In the genomic region with DNA sequence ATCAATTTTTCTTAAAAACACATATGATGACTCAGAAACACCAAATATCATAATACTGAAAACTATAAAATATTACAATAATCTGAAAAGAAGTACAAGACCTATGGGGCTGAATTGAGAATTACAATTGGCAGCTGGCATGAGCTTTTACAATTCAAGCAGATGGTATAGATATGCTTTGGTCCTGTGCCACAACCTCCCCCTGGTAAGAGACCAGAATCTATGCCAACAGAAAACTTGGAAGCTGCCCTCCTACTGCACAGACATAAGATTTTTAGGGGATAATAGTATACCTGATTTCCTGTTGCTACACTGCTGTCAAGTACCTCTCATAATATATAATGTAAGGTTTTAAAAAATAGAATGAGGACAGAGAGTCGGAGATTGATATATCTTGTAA, we compare ENCODE assay signal across 30 cellular contexts. TPM values are rescaled to one million over a fixed set of nuclear protein-coding genes. Genes with fewer than 3 reads are reported as not detected.
"Had no signal": no experiment of that assay in that cellular context is flagged by ENCODE, and none has a peak within 500 bp of the region (broad histone marks: within the 10 kb centered on the region; RNA-seq: fewer than 3 reads in every experiment).

No MANE protein-coding gene starts in this region.

- DNase-seq: activated CD4-positive, alpha-beta T cell treated with anti-CD3 and anti-CD28 coated beads for 4 hours; activated CD4-positive, alpha-beta T cell treated with anti-CD3 and anti-CD28 coated beads, Interleukin-2, amount 50 U/mL, for 4 hours; activated effector memory CD4-positive, alpha-beta T cell treated with Interleukin-2 at 50 U/mL for 16 hours; activated naive CD4-positive, alpha-beta T cell treated with Interleukin-2 at 50 U/mL for 16 hours; activated T-cell treated with anti-CD3 and anti-CD28 coated beads for 4 hours; anterior cingulate cortex; cerebellar nuclear complex; hippocampal formation; left cardiac atrium; mammary epithelial cell; stimulated activated CD4-positive, alpha-beta T cell treated with anti-CD3 and anti-CD28 coated beads, Interleukin-12 subunit alpha, Interleukin-12 subunit beta, amount 100 ng/mL, for 4 hours; stimulated activated CD4-positive, alpha-beta T cell treated with anti-CD3 and anti-CD28 coated beads, Interleukin-4, amount 100 ng/mL, for 1 hour; stimulated activated naive CD8-positive, alpha-beta T cell treated with anti-CD3 and anti-CD28 coated beads, Interleukin-15, Interleukin-2, amounts not matched to agents 100 U/mL and 50 U/mL, for 24 hours; T-helper 9 cell; testis; transverse colon had no signal

- FAIRE-seq: bronchial epithelial cell, endothelial cell of umbilical vein, keratinocyte, TTC549 had no signal

- H3K9me3 ChIP-seq: testis, transverse colon had no signal

- H3K27ac ChIP-seq: coronary artery, gastroesophageal sphincter, skin epidermis, testis, transverse colon, VCaP had no signal

- ATAC-seq: gastroesophageal sphincter; left cardiac atrium; sciatic nerve; stimulated activated naive CD8-positive, alpha-beta T cell treated with anti-CD3 and anti-CD28 coated beads, Interleukin-15, Interleukin-2, amounts not matched to agents 100 U/mL and 50 U/mL, for 24 hours had no signal

- H3K36me3 ChIP-seq: gastroesophageal sphincter, transverse colon had no signal

- H3K4me3 ChIP-seq: coronary artery, gastroesophageal sphincter, skin epidermis, testis, transverse colon had no signal

- H3K27me3 ChIP-seq: gastroesophageal sphincter, testis, transverse colon had no signal

- H3K4me1 ChIP-seq: gastroesophageal sphincter, testis, transverse colon had no signal

RNA-seq across cellular contexts. Expression of a gene that starts 46.8 kb away (rescaled TPM):
- total RNA-seq: bronchial epithelial cell, endothelial cell of umbilical vein, fibroblast of lung, fibroblast of villous mesenchyme, mammary epithelial cell, mucosa of gallbladder, osteocyte, renal cortical epithelial cell, transverse colon had no signal
